8 cellular contexts compared by ENCODE assay signal in the genomic region with DNA sequence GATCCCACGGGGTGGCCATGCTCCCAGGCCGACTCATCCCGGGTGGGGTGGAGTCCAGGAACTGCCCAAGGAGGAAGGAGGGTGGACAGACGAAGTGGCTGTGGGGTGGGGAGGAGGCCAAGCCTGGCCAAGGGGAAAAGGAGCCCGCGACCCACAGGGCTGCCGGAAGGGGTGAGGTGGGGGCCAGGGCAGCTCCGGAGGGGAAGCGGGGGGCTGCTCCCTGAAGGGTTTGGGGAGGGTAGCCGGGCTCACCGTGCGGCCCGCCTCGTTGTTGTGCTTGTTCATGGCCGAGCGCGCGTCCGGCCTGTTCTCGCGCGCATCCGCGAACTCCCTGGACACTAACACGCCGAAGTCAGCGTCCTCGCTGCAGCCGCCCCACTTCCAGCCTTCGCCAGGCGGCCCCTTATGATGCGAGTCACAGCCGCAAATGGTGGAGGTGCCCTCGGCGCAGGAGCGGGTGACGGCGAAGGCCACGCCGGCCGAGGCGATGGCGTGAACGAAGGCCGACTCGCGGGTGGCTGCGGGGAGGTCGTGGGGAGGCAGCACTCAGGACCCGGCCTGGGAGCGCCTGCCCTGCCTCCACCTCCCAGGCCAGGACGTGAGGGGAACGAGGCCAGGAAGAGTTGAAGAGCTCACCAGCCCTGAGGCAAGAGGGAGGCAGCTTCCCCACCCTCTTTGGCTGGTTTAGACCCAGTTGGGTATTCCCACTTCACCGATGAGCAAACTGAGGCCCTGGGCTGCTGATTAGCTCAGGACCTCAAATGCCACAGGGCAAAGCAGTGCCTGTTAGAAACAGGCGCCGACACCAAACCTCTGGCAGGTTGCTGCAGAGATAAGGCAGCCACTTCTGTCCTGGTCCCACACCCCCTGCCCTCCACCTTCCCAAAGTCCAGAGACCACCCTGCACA. TPM values are rescaled to one million over a fixed set of nuclear protein-coding genes. Genes with fewer than 3 reads are reported as not detected.
DNase-seq lines count a peak whose midpoint lies in the region; ATAC-seq and TF ChIP-seq lines count a peak whose summit lies in the region.

No MANE protein-coding gene starts in this region.

- peak overlapping the region; percentile 71; the same call in 1 of the 2 replicates for H3K27ac ChIP-seq in PC-9
- H3K27ac ChIP-seq in hepatocyte, result no peak overlapping the region
- no peak overlapping the region for H3K27ac ChIP-seq in gastrocnemius medialis

- POLR2A ChIA-PET in PC-9 (lab: Charles Lee; ENCODE audit: unreplicated experiment), result no interaction called here

- peaks cover 48% of the 10 kb centered on the region for H3F3A ChIP-seq in PC-9 (ENCODE audit: insufficient read depth, low read depth)

- H3K4me1 ChIP-seq in PC-9 (replicated peaks; ENCODE audit: insufficient read depth) (peaks cover 46% of the 10 kb centered on the region), hepatocyte (ENCODE audit: insufficient read depth) (peaks cover 13% of the 10 kb centered on the region), gastrocnemius medialis (peaks cover 5 to 8% of the 10 kb centered on the region in 2 donors)

- intact Hi-C loops in PC-9 (cut with micrococcal nuclease; ENCODE audit: unreplicated experiment) (loop anchor here (5.0 kb wide), 1 partner anchor 48 kb away; a partner anchor contains a TSS), gastrocnemius medialis (cut with DNase I; ENCODE audit: low total_unique reads) (no loop called here)

- TF ChIP-seq POLR2A in gastrocnemius medialis (IDR thresholded peaks at IDR 0.05), result no peak

- H3K4me2 ChIP-seq in PC-9 (peak overlapping the region; percentile 90), hepatocyte (peak overlapping the region; percentile 87)

- H3K4me3 ChIP-seq in GM06990 (replicated peaks; ENCODE audit: low read depth, low read length) (0 out of 2 replicates have a peak overlapping the region, but pooled peaks have one; percentile 11), PC-9 (peak overlapping the region; percentile 68; the same call in 1 of the 2 replicates), hepatocyte (no peak overlapping the region), gastrocnemius medialis (peak overlapping the region; percentile 30 to 46 (median 33))

- BruUV-seq in PC-9 (replicated peaks; lab: Mats Ljungman, UMichigan), result no TSS peak

- H4K20me1 ChIP-seq in PC-9 (ENCODE audit: insufficient read depth), result no peaks in the 10 kb centered on the region
- no peaks in the 10 kb centered on the region for H4K20me1 ChIP-seq in hepatocyte (ENCODE audit: insufficient read depth, poor library complexity, severe bottlenecking)

- no peaks in the 10 kb centered on the region for H3K9me2 ChIP-seq in PC-9 (ENCODE audit: insufficient read depth)
- H3K9me2 ChIP-seq in hepatocyte (replicated peaks; ENCODE audit: insufficient read depth), result no peaks in the 10 kb centered on the region

- H3K79me2 ChIP-seq in PC-9 (ENCODE audit: low read depth) (peaks cover 36% of the 10 kb centered on the region), hepatocyte (no peaks in the 10 kb centered on the region)

- in situ Hi-C loops in gastrocnemius medialis (cut with MboI; ENCODE audit: low sequenced_read_pairs in 4 of 4), result no loop called here

- 95% methylated on average over 33 of the region's 56 CpGs for WGBS in hepatocyte (ENCODE audit: low lambda C conversion rate, missing lambda C conversion rate)

- DNase-seq in GM06990 (ENCODE audit: extremely low read depth, insufficient read length) (no peak), PC-9 (peak in 1 of 2 experiments; percentile 25), hepatocyte (ENCODE audit: low spot score) (no peak), gastrocnemius medialis (no peak), DMS79 treated with DMSO at 0.1 percent for 48 hours (lab: John Stamatoyannopoulos, UW) (no peak), NCI-H1105 (lab: John Stamatoyannopoulos, UW) (no peak)

- no peak overlapping the region for H2AFZ ChIP-seq in PC-9
- no peak overlapping the region for H2AFZ ChIP-seq in hepatocyte

- H3K27me3 ChIP-seq in GM06990 (replicated peaks; ENCODE audit: control insufficient read depth, insufficient read depth, low read length) (peaks cover 1% of the 10 kb centered on the region; the same call in 1 of the 2 replicates), PC-9 (ENCODE audit: insufficient read depth, low read depth) (no peaks in the 10 kb centered on the region), hepatocyte (no peaks in the 10 kb centered on the region), gastrocnemius medialis (peaks cover 23 to 34% (median 24%) of the 10 kb centered on the region in 3 donors)

- CTCF ChIA-PET in PC-9 (lab: Charles Lee), result no interaction called here

- H3K36me3 ChIP-seq in GM06990 (ENCODE audit: control insufficient read depth, insufficient read depth, low read length), result no peaks in the 10 kb centered on the region
- H3K36me3 ChIP-seq in PC-9 (ENCODE audit: low read depth), result no peaks in the 10 kb centered on the region
- H3K36me3 ChIP-seq in hepatocyte (replicated peaks; ENCODE audit: insufficient read depth, low read depth), result no peaks in the 10 kb centered on the region
- H3K36me3 ChIP-seq in gastrocnemius medialis, result no peaks in the 10 kb centered on the region

- ATAC-seq in gastrocnemius medialis (no peak), GM21367 (IDR thresholded peaks at IDR 0.05; ENCODE audit: unreplicated experiment) (no peak), GM21447 (IDR thresholded peaks at IDR 0.05; ENCODE audit: unreplicated experiment) (no peak)

- TF ChIP-seq CTCF in GM06990 (IDR thresholded peaks at IDR 0.05; ENCODE audit: insufficient read depth, low read length, poor library complexity, severe bottlenecking), result no peak
- no peak for TF ChIP-seq CTCF in PC-9 (conservative IDR thresholded peaks at IDR 0.05)
- TF ChIP-seq CTCF in hepatocyte (IDR thresholded peaks at IDR 0.05; ENCODE audit: poor library complexity), result no peak
- TF ChIP-seq CTCF in gastrocnemius medialis (IDR thresholded peaks at IDR 0.05 in 4 of 5, conservative IDR thresholded peaks at IDR 0.05 in 1 of 5), result no peak

- no peaks in the 10 kb centered on the region for H3K9me3 ChIP-seq in PC-9 (ENCODE audit: insufficient read depth, low read depth)
- H3K9me3 ChIP-seq in hepatocyte (ENCODE audit: low read depth), result no peaks in the 10 kb centered on the region
- no peaks in the 10 kb centered on the region for H3K9me3 ChIP-seq in gastrocnemius medialis

RNA-seq across cellular contexts. Expression of a gene that starts 48.7 kb away (rescaled TPM):
- total RNA-seq in PC-9 (2021), result 11.5 and 14.0 TPM in 2 replicates
- total RNA-seq in hepatocyte, result 5.3 and 6.1 TPM in 2 replicates
- polyA plus RNA-seq in hepatocyte, result 5.3 and 7.3 TPM in 2 replicates
- total RNA-seq in gastrocnemius medialis, result under 1 TPM in 1 of 4 donors, not detected in 3; 0.19 TPM
